16 cellular contexts compared by ENCODE assay signal in genomic region chr9:107945493-107945892, GRCh38.
"Had no signal": no experiment of that assay in that cellular context is flagged by ENCODE, and none has a peak within 500 bp of the region (broad histone marks: within the 10 kb centered on the region; RNA-seq: fewer than 3 reads in every experiment).

No MANE protein-coding gene starts in this region.

- H3K27ac ChIP-seq: PC-9 had no signal

- ATAC-seq: activated T-helper 17 cell treated with anti-CD3 and anti-CD28 coated beads, Interleukin-2, amount 50 U/mL, for 72 hours had no signal

- H2AFZ ChIP-seq: PC-9 had no signal

- H3K4me2 ChIP-seq: PC-9 had no signal

- H3K4me3 ChIP-seq: PC-9 had no signal

- DNase-seq: activated CD4-positive, alpha-beta memory T cell treated with anti-CD3 and anti-CD28 coated beads for 36 hours; activated CD4-positive, alpha-beta T cell treated with anti-CD3 and anti-CD28 coated beads, Interleukin-2, amount 10 ng/mL, durations not matched to agents 7 days and 5 days; activated CD4-positive, CD25-positive, alpha-beta regulatory T cell; activated CD8-positive, alpha-beta memory T cell treated with anti-CD3 and anti-CD28 coated beads for 24 hours; activated gamma-delta T cell; activated naive CD4-positive, alpha-beta T cell treated with anti-CD3 and anti-CD28 coated beads for 36 hours; activated T-cell treated with anti-CD3 and anti-CD28 coated beads, Interleukin-2, amount 50 U/mL, for 48 hours; amygdala; NCI-H1417 treated with DMSO at 0.1 percent for 48 hours; NCI-H1694 treated with DMSO at 0.1 percent for 48 hours; NCI-H446; NCI-H524; PC-9; SHP77 treated with DMSO at 0.1 percent for 48 hours had no signal

- FAIRE-seq: astrocyte had no signal
